ENCODE assay signal across 6 cellular contexts in the genomic region with DNA sequence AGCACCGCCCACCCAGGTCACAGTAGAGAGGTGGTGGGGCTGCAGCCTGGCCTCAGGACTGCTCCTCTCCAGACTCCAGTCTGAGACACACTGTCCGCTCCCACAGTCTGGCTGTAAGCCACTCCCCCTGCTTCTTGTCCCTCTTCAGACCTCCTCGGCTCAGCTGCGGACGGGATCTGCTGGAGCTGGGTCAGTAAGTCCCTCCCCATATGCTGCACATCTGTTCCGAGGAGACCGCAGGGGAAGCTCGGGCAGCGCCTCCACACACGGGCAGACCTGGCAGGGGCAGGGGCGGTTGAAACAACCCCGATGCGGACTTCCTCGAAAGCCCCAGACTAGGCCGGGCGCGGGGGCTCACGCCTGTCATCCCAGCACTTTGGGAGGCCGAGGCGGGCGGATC. TPM values are rescaled to one million over a fixed set of nuclear protein-coding genes. Genes with fewer than 3 reads are reported as not detected.
A peak's percentile ranks its signal among the peaks of the same experiment; 100 is the strongest.
DNase-seq lines count a peak whose midpoint lies in the region; ATAC-seq, FAIRE-seq and TF ChIP-seq lines count a peak whose summit lies in the region.
"Not testable (repeated sequence)": the region's sequence is repeated elsewhere in the genome, so short reads cannot be mapped to it uniquely, and the experiment has no call there.

No MANE protein-coding gene starts in this region.

- not testable (repeated sequence) for H3K27me3 ChIP-seq in K562 (ENCODE audit: control insufficient read depth in 2 of 2, insufficient read depth in 2 of 2, low read length in 2 of 2)

- not testable (repeated sequence) for H2AFZ ChIP-seq in K562 (ENCODE audit: low read depth, low read length)

- not testable (repeated sequence) for H3K36me3 ChIP-seq in K562 (ENCODE audit: control insufficient read depth, insufficient read depth, low read length)

- intact Hi-C loops in K562 (cut with micrococcal nuclease); sciatic nerve (cut with DNase I): not testable (repeated sequence)

- H3K4me2 ChIP-seq in K562 (ENCODE audit: insufficient read depth, low read length), result not testable (repeated sequence)

- TF ChIP-seq CTCF in K562 (IDR thresholded peaks at IDR 0.05 in 2 of 3, conservative IDR thresholded peaks at IDR 0.05 in 1 of 3; ENCODE audit: insufficient read depth in 2 of 3, low read depth in 1 of 3, low read length in 3 of 3); fibroblast of villous mesenchyme (IDR thresholded peaks at IDR 0.05; ENCODE audit: insufficient read depth, low read depth, low read length): not testable (repeated sequence)

- H3K27ac ChIP-seq in K562 (ENCODE audit: extremely low read depth, low read depth, low read length), result not testable (repeated sequence)

- in situ Hi-C loops in K562 (cut with MboI), result not testable (repeated sequence)

- not testable (repeated sequence) for H4K20me1 ChIP-seq in K562 (replicated peaks; ENCODE audit: control insufficient read depth, insufficient read depth, low read length)

- DNase-seq in GM04504 (ENCODE audit: low read depth) (peak; percentile 3), NCI-H524 treated with DMSO at 0.1 percent for 48 hours (lab: John Stamatoyannopoulos, UW) (peak; percentile 79), SK-N-DZ (ENCODE audit: low spot score) (peak; percentile 11), fibroblast of villous mesenchyme (ENCODE audit: low read depth) (peak; percentile 59)
- not testable (repeated sequence) for DNase-seq in K562 (ENCODE audit: extremely low read depth in 1 of 4, low spot score in 3 of 4); sciatic nerve (ENCODE audit: low spot score)

- CTCF ChIA-PET in K562 (lab: Yijun Ruan, JAX; ENCODE audit: low intra/inter-chr PET ratio), result not testable (repeated sequence)

- H3K9ac ChIP-seq in K562 (ENCODE audit: insufficient read depth in 1 of 2, low read depth in 2 of 2, low read length in 2 of 2), result not testable (repeated sequence)

- not testable (repeated sequence) for TF ChIP-seq RAD21 in K562 (CRISPR knock-in tag; conservative IDR thresholded peaks at IDR 0.05 in 1 of 2, IDR thresholded peaks at IDR 0.05 in 1 of 2)

- not testable (repeated sequence) for BruUV-seq in K562 (replicated peaks; lab: Mats Ljungman, UMichigan)

- H3K4me3 ChIP-seq in K562; fibroblast of villous mesenchyme (ENCODE audit: low read depth, low read length): not testable (repeated sequence)

- peak; percentile 31; the same call in 2 of the 3 replicates for ATAC-seq in K562
- peak; percentile 22 for ATAC-seq in sciatic nerve

- not testable (repeated sequence) for H3K9me1 ChIP-seq in K562 (ENCODE audit: control insufficient read depth, insufficient read depth, low read length)

- 47% methylated on average over 18 of the region's 21 CpGs for WGBS in K562 (ENCODE audit: insufficient coverage, low coverage, missing lambda C conversion rate)

- not testable (repeated sequence) for H3K4me1 ChIP-seq in K562 (replicated peaks in 1 of 2; ENCODE audit: control insufficient read depth in 2 of 2, insufficient read depth in 2 of 2, low read length in 2 of 2)

- not testable (repeated sequence) for TF ChIP-seq EP300 in K562 (IDR thresholded peaks at IDR 0.05; ENCODE audit: low read length)

- H3K9me3 ChIP-seq in K562 (replicated peaks; ENCODE audit: control insufficient read depth, insufficient read depth, low read depth, low read length), result not testable (repeated sequence)

- POLR2A ChIA-PET in K562 (lab: Yijun Ruan, JAX), result not testable (repeated sequence)

- not testable (repeated sequence) for FAIRE-seq in K562 (lab: Jason Lieb, UNC)

- not testable (repeated sequence) for TF ChIP-seq POLR2A in K562 (conservative IDR thresholded peaks at IDR 0.05)

- not testable (repeated sequence) for H3K79me2 ChIP-seq in K562 (ENCODE audit: control insufficient read depth, insufficient read depth, low read length)

RNA-seq across cellular contexts. Expression of gene RABL2A, which starts 41.9 kb away (rescaled TPM):
- polyA plus RNA-seq in SK-N-DZ (2014; cell fraction: cytosol; rRNA removed), result 11.0 and 11.5 TPM in 2 replicates
- polyA plus RNA-seq in SK-N-DZ (2014; cell fraction: nucleus; rRNA removed), result 15.2 and 17.4 TPM in 2 replicates
- total RNA-seq in K562 (2011; cell fraction: chromatin; rRNA removed; ENCODE audit: low replicate concordance), result 27.6 and 50.6 TPM in 2 replicates
- 20.1 and 30.2 TPM in 2 replicates for total RNA-seq in K562 (2011; cell fraction: nucleolus; rRNA removed)
- total RNA-seq in K562 (2011; cell fraction: nucleoplasm; rRNA removed), result 34.0 and 48.6 TPM in 2 replicates
- total RNA-seq in K562 (2014; rRNA removed) (2.2 and 3.5 TPM in 2 replicates), K562 (2014; rRNA removed; fragmentation: Illumina TruSeq; extraction: Trizol) (2.1 and 3.2 TPM in 2 replicates), K562 (2015; rRNA removed; fragmentation: Illumina TruSeq; extraction: Trizol) (3.4 and 4.8 TPM in 2 replicates), K562 (2021) (3.2 and 4.2 TPM in 2 replicates), fibroblast of villous mesenchyme (7.8 and 8.1 TPM in 2 replicates), sciatic nerve (27.3 TPM)
- polyA plus RNA-seq in K562 (2011; rRNA removed) (5.3 and 5.8 TPM in 2 replicates), K562 (2014; fragmentation: Illumina TruSeq; extraction: Trizol) (2.8 and 4.7 TPM in 2 replicates), K562 (2014; fragmentation: Nextera tagmentation; extraction: Ambion mirVana) (under 1 TPM; 0.27 to 0.34 TPM), K562 (2014; rRNA removed) (3.0 and 5.1 TPM in 2 replicates)
- 4.7 and 5.1 TPM in 2 replicates for polyA plus RNA-seq in K562 (2011; cell fraction: cytosol; rRNA removed)
- 21.7 and 27.2 TPM in 2 replicates for polyA plus RNA-seq in K562 (2011; cell fraction: nucleus; rRNA removed)
- 3.2 and 6.6 TPM in 2 replicates for polyA plus RNA-seq in K562 (2012)
- 7.4 and 9.2 TPM in 2 replicates for polyA minus RNA-seq in K562 (2011; rRNA and poly(A)+ RNA removed)
- polyA minus RNA-seq in K562 (2011; cell fraction: cytosol; rRNA and poly(A)+ RNA removed), result 1.3 TPM in 1 of 2 replicates, not detected in the other
- polyA minus RNA-seq in K562 (2011; cell fraction: nucleus; rRNA and poly(A)+ RNA removed), result 10.0 and 11.8 TPM in 2 replicates
